In the genomic region with DNA sequence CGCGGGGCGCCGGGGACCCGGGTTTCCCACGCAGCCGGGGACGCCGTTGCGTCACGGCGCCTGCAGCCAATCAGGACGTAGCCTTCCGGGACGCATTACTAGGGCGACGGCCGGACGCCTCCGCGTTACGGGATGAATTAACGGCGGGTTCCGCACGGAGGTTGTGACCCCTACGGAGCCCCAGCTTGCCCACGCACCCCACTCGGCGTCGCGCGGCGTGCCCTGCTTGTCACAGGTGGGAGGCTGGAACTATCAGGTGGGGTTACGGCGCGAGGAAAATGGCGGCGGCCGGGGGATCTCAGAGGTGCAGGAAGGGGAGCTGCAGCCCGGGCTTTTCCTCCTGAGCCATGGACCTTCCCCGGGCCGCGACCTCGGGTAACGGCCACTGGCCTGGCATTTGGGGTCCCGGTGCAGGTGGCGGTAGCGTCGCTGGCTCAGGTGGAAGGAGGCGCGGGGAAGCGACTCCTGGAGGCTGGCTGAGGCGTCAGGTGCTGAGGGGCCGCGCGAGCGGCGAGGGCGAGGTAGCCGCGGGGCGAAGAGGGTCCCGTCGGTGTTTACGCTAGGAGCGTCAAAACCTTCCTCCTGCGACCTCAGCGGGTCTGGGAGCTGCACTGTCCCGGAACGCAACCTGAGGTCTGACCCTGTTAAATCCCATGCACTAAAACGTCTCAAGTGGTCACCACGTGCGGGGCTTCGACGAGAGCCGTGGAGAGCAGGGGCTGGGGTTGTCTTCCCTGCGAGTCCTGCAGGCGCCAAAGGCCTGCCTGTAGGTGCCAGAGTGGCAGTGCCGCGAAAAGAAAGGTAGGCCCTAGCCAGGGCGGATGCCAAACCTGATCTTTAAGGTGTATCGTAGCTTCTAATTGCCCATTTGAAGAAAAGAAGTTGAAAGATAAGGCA, we compare ENCODE assay signal across 1 cellular context.
TF ChIP-seq lines count a peak whose summit lies in the region.

A gene (plus strand): TSS at position 98 of the 897 bp plus-strand sequence. CDS start 78,345 bp downstream, outside the sequence.

TF ChIP-seq in K562, 482 proteins besides CTCF, POLR2A, EP300 and RAD21 (continued from another document and continues in another):
- TF ChIP-seq, protein P1, sequence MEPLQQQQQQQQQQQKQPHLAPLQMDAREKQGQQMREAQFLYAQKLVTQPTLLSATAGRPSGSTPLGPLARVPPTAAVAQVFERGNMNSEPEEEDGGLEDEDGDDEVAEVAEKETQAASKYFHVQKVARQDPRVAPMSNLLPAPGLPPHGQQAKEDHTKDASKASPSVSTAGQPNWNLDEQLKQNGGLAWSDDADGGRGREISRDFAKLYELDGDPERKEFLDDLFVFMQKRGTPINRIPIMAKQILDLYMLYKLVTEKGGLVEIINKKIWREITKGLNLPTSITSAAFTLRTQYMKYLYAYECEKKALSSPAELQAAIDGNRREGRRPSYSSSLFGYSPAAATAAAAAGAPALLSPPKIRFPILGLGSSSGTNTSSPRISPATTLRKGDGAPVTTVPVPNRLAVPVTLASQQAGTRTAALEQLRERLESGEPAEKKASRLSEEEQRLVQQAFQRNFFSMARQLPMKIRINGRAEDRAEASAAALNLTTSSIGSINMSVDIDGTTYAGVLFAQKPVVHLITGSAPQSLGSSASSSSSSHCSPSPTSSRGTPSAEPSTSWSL (CRISPR knock-in tag; IDR thresholded peaks at IDR 0.05; ENCODE audit: borderline replicate concordance), result no peak
- no peak for TF ChIP-seq ZNF583 (CRISPR knock-in tag; IDR thresholded peaks at IDR 0.05)
- no peak for TF ChIP-seq MCM2 (IDR thresholded peaks at IDR 0.05; ENCODE audit: low read depth)
- TF ChIP-seq, protein P2, sequence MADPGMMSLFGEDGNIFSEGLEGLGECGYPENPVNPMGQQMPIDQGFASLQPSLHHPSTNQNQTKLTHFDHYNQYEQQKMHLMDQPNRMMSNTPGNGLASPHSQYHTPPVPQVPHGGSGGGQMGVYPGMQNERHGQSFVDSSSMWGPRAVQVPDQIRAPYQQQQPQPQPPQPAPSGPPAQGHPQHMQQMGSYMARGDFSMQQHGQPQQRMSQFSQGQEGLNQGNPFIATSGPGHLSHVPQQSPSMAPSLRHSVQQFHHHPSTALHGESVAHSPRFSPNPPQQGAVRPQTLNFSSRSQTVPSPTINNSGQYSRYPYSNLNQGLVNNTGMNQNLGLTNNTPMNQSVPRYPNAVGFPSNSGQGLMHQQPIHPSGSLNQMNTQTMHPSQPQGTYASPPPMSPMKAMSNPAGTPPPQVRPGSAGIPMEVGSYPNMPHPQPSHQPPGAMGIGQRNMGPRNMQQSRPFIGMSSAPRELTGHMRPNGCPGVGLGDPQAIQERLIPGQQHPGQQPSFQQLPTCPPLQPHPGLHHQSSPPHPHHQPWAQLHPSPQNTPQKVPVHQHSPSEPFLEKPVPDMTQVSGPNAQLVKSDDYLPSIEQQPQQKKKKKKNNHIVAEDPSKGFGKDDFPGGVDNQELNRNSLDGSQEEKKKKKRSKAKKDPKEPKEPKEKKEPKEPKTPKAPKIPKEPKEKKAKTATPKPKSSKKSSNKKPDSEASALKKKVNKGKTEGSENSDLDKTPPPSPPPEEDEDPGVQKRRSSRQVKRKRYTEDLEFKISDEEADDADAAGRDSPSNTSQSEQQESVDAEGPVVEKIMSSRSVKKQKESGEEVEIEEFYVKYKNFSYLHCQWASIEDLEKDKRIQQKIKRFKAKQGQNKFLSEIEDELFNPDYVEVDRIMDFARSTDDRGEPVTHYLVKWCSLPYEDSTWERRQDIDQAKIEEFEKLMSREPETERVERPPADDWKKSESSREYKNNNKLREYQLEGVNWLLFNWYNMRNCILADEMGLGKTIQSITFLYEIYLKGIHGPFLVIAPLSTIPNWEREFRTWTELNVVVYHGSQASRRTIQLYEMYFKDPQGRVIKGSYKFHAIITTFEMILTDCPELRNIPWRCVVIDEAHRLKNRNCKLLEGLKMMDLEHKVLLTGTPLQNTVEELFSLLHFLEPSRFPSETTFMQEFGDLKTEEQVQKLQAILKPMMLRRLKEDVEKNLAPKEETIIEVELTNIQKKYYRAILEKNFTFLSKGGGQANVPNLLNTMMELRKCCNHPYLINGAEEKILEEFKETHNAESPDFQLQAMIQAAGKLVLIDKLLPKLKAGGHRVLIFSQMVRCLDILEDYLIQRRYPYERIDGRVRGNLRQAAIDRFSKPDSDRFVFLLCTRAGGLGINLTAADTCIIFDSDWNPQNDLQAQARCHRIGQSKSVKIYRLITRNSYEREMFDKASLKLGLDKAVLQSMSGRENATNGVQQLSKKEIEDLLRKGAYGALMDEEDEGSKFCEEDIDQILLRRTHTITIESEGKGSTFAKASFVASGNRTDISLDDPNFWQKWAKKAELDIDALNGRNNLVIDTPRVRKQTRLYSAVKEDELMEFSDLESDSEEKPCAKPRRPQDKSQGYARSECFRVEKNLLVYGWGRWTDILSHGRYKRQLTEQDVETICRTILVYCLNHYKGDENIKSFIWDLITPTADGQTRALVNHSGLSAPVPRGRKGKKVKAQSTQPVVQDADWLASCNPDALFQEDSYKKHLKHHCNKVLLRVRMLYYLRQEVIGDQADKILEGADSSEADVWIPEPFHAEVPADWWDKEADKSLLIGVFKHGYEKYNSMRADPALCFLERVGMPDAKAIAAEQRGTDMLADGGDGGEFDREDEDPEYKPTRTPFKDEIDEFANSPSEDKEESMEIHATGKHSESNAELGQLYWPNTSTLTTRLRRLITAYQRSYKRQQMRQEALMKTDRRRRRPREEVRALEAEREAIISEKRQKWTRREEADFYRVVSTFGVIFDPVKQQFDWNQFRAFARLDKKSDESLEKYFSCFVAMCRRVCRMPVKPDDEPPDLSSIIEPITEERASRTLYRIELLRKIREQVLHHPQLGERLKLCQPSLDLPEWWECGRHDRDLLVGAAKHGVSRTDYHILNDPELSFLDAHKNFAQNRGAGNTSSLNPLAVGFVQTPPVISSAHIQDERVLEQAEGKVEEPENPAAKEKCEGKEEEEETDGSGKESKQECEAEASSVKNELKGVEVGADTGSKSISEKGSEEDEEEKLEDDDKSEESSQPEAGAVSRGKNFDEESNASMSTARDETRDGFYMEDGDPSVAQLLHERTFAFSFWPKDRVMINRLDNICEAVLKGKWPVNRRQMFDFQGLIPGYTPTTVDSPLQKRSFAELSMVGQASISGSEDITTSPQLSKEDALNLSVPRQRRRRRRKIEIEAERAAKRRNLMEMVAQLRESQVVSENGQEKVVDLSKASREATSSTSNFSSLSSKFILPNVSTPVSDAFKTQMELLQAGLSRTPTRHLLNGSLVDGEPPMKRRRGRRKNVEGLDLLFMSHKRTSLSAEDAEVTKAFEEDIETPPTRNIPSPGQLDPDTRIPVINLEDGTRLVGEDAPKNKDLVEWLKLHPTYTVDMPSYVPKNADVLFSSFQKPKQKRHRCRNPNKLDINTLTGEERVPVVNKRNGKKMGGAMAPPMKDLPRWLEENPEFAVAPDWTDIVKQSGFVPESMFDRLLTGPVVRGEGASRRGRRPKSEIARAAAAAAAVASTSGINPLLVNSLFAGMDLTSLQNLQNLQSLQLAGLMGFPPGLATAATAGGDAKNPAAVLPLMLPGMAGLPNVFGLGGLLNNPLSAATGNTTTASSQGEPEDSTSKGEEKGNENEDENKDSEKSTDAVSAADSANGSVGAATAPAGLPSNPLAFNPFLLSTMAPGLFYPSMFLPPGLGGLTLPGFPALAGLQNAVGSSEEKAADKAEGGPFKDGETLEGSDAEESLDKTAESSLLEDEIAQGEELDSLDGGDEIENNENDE (IDR thresholded peaks at IDR 0.05; ENCODE audit: low read depth, low read length), result no peak
- peak; percentile 100 for TF ChIP-seq RBBP5 (IDR thresholded peaks at IDR 0.05; ENCODE audit: borderline replicate concordance, insufficient read depth, low read length, poor library complexity, severe bottlenecking)
- TF ChIP-seq CREB1 (IDR thresholded peaks at IDR 0.05), result peak; percentile 97
- TF ChIP-seq CREB1 (CRISPR knock-in tag; IDR thresholded peaks at IDR 0.05), result peak; percentile 95
- no peak for TF ChIP-seq OTX1 (CRISPR knock-in tag; IDR thresholded peaks at IDR 0.05)
- no peak for TF ChIP-seq BCOR (IDR thresholded peaks at IDR 0.05)
- peak; percentile 74; the same call in 1 of the 2 replicates for TF ChIP-seq ZNF12 (CRISPR knock-in tag; IDR thresholded peaks at IDR 0.05)
- TF ChIP-seq, protein P3, sequence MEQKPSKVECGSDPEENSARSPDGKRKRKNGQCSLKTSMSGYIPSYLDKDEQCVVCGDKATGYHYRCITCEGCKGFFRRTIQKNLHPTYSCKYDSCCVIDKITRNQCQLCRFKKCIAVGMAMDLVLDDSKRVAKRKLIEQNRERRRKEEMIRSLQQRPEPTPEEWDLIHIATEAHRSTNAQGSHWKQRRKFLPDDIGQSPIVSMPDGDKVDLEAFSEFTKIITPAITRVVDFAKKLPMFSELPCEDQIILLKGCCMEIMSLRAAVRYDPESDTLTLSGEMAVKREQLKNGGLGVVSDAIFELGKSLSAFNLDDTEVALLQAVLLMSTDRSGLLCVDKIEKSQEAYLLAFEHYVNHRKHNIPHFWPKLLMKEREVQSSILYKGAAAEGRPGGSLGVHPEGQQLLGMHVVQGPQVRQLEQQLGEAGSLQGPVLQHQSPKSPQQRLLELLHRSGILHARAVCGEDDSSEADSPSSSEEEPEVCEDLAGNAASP (IDR thresholded peaks at IDR 0.05), result no peak
- no peak; the same call in 1 of the 2 replicates for TF ChIP-seq MTA2 (IDR thresholded peaks at IDR 0.05; ENCODE audit: low read depth)
- TF ChIP-seq CBFA2T3 (IDR thresholded peaks at IDR 0.05), result no peak
- TF ChIP-seq TRIM28 (IDR thresholded peaks at IDR 0.05), result no peak
- peak in 1 of 2 experiments; percentile 95; a peak in 2 of 3 replicates for TF ChIP-seq CBX3 (IDR thresholded peaks at IDR 0.05; ENCODE audit: borderline replicate concordance in 1 of 2, low read length in 2 of 2)
- TF ChIP-seq PHB (CRISPR knock-in tag; IDR thresholded peaks at IDR 0.05), result no peak
- no peak for TF ChIP-seq PTTG1 (tag; IDR thresholded peaks at IDR 0.05; ENCODE audit: low read depth)
- TF ChIP-seq PTRF (tag; IDR thresholded peaks at IDR 0.05), result no peak
- TF ChIP-seq ESRRB (CRISPR knock-in tag; IDR thresholded peaks at IDR 0.05; ENCODE audit: borderline replicate concordance), result no peak
- TF ChIP-seq, protein P4, sequence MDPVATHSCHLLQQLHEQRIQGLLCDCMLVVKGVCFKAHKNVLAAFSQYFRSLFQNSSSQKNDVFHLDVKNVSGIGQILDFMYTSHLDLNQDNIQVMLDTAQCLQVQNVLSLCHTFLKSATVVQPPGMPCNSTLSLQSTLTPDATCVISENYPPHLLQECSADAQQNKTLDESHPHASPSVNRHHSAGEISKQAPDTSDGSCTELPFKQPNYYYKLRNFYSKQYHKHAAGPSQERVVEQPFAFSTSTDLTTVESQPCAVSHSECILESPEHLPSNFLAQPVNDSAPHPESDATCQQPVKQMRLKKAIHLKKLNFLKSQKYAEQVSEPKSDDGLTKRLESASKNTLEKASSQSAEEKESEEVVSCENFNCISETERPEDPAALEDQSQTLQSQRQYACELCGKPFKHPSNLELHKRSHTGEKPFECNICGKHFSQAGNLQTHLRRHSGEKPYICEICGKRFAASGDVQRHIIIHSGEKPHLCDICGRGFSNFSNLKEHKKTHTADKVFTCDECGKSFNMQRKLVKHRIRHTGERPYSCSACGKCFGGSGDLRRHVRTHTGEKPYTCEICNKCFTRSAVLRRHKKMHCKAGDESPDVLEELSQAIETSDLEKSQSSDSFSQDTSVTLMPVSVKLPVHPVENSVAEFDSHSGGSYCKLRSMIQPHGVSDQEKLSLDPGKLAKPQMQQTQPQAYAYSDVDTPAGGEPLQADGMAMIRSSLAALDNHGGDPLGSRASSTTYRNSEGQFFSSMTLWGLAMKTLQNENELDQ (CRISPR knock-in tag; IDR thresholded peaks at IDR 0.05; ENCODE audit: borderline replicate concordance), result peak; percentile 95
- no peak for TF ChIP-seq ELF2 (CRISPR knock-in tag; IDR thresholded peaks at IDR 0.05)
- no peak for TF ChIP-seq TARDBP (IDR thresholded peaks at IDR 0.05)
- no peak for TF ChIP-seq ZNF354B (CRISPR knock-in tag; IDR thresholded peaks at IDR 0.05)
- no peak for TF ChIP-seq NR2F6 (CRISPR knock-in tag; IDR thresholded peaks at IDR 0.05)
- no peak; the same call in 1 of the 2 replicates for TF ChIP-seq ESRRA (IDR thresholded peaks at IDR 0.05; ENCODE audit: borderline replicate concordance, low read depth)
- TF ChIP-seq KLF1 (tag; IDR thresholded peaks at IDR 0.05), result no peak
- TF ChIP-seq, protein P5, sequence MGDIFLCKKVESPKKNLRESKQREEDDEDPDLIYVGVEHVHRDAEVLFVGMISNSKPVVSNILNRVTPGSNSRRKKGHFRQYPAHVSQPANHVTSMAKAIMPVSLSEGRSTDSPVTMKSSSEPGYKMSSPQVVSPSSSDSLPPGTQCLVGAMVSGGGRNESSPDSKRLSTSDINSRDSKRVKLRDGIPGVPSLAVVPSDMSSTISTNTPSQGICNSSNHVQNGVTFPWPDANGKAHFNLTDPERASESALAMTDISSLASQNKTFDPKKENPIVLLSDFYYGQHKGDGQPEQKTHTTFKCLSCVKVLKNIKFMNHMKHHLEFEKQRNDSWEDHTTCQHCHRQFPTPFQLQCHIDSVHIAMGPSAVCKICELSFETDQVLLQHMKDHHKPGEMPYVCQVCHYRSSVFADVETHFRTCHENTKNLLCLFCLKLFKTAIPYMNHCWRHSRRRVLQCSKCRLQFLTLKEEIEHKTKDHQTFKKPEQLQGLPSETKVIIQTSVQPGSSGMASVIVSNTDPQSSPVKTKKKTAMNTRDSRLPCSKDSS (IDR thresholded peaks at IDR 0.05; ENCODE audit: low read depth, partially characterized antibody), result no peak
- no peak for TF ChIP-seq ZNF766 (CRISPR knock-in tag; conservative IDR thresholded peaks at IDR 0.05)
- TF ChIP-seq, protein P6, sequence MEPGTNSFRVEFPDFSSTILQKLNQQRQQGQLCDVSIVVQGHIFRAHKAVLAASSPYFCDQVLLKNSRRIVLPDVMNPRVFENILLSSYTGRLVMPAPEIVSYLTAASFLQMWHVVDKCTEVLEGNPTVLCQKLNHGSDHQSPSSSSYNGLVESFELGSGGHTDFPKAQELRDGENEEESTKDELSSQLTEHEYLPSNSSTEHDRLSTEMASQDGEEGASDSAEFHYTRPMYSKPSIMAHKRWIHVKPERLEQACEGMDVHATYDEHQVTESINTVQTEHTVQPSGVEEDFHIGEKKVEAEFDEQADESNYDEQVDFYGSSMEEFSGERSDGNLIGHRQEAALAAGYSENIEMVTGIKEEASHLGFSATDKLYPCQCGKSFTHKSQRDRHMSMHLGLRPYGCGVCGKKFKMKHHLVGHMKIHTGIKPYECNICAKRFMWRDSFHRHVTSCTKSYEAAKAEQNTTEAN (CRISPR knock-in tag; IDR thresholded peaks at IDR 0.05), result peak; percentile 91
- TF ChIP-seq ZNF3 (CRISPR knock-in tag; IDR thresholded peaks at IDR 0.05), result no peak
- no peak for TF ChIP-seq SNIP1 (IDR thresholded peaks at IDR 0.05; ENCODE audit: low read depth)
- TF ChIP-seq, protein P7, sequence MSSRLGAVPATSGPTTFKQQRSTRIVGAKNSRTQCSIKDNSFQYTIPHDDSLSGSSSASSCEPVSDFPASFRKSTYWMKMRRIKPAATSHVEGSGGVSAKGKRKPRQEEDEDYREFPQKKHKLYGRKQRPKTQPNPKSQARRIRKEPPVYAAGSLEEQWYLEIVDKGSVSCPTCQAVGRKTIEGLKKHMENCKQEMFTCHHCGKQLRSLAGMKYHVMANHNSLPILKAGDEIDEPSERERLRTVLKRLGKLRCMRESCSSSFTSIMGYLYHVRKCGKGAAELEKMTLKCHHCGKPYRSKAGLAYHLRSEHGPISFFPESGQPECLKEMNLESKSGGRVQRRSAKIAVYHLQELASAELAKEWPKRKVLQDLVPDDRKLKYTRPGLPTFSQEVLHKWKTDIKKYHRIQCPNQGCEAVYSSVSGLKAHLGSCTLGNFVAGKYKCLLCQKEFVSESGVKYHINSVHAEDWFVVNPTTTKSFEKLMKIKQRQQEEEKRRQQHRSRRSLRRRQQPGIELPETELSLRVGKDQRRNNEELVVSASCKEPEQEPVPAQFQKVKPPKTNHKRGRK (tag; IDR thresholded peaks at IDR 0.05), result no peak
